Comparison of ENCODE assay signal across 21 cellular contexts in genomic region chr3:95200384-95200783, GRCh38.
DNase-seq lines count a peak whose midpoint lies in the region; ATAC-seq, FAIRE-seq and TF ChIP-seq lines count a peak whose summit lies in the region.
"Had no signal": no experiment of that assay in that cellular context is flagged by ENCODE, and none has a peak within 500 bp of the region (broad histone marks: within the 10 kb centered on the region; RNA-seq: fewer than 3 reads in every experiment).

No MANE protein-coding gene starts in this region.

- H4K20me1 ChIP-seq in HepG2 (ENCODE audit: insufficient read depth, low read length): no peaks in the 10 kb centered on the region
- H4K20me1 ChIP-seq: BLaER1 had no signal

- no peak for TF ChIP-seq CTCF in right lobe of liver (IDR thresholded peaks at IDR 0.05)
- no peak for TF ChIP-seq CTCF in HepG2 (CRISPR knock-in tag; IDR thresholded peaks at IDR 0.05)
- TF ChIP-seq CTCF in CD4-positive, alpha-beta T cell (IDR thresholded peaks at IDR 0.05): no peak

- peak in 3 of 4 donors; percentile 60 to 75 (median 70) for ATAC-seq in right lobe of liver
- ATAC-seq in HepG2: no peak
- ATAC-seq in left lobe of liver: peak; percentile 67
- no peak for ATAC-seq in CD4-positive, alpha-beta T cell (ENCODE audit: poor library complexity)
- ATAC-seq: CD8-positive, alpha-beta T cell; GM12878 had no signal

- no peak overlapping the region for H3K4me3 Mint-ChIP-seq in CD4-positive, alpha-beta T cell
- H3K4me3 Mint-ChIP-seq: CD14-positive monocyte; CD4-positive, CD25-positive, alpha-beta regulatory T cell; CD8-positive, alpha-beta T cell had no signal

- TF ChIP-seq RAD21 in HepG2 (CRISPR knock-in tag; IDR thresholded peaks at IDR 0.05): no peak

- H3K4me1 Mint-ChIP-seq in CD4-positive, alpha-beta T cell (ENCODE audit: low read depth): no peaks in the 10 kb centered on the region
- H3K4me1 Mint-ChIP-seq: CD14-positive monocyte had no signal

- no peaks in the 10 kb centered on the region for H3K36me3 Mint-ChIP-seq in CD4-positive, alpha-beta T cell (ENCODE audit: low read depth)
- H3K36me3 Mint-ChIP-seq: CD14-positive monocyte; CD4-positive, CD25-positive, alpha-beta regulatory T cell; CD8-positive, alpha-beta T cell had no signal

- in situ Hi-C loops in HepG2 (cut with HindIII; ENCODE audit: extremely low pct_ligation_motif_present, low pct_unique_long_range_greater_than_20kb): no loop called here

- H2AFZ ChIP-seq in HepG2 (ENCODE audit: low read length): no peak overlapping the region

- FAIRE-seq in HepG2 (lab: Jason Lieb, UNC): no peak
- FAIRE-seq: D721Med, GM12878, GM12892, GM18507 had no signal

- BruUV-seq in HepG2 (replicated peaks; lab: Mats Ljungman, UMichigan): no TSS peak

- H3K79me2 ChIP-seq in HepG2 (ENCODE audit: insufficient read depth, low read length): no peaks in the 10 kb centered on the region

- no peak for TF ChIP-seq POLR2A in right lobe of liver (IDR thresholded peaks at IDR 0.05)
- TF ChIP-seq POLR2A in HepG2 (IDR thresholded peaks at IDR 0.05; ENCODE audit: insufficient read depth in 1 of 2, low read depth in 2 of 2, low read length in 2 of 2): no peak

- H3K4me2 ChIP-seq in HepG2 (ENCODE audit: low read depth, low read length): no peak overlapping the region
- H3K4me2 ChIP-seq: BLaER1 had no signal

- no peak overlapping the region for H3K27ac Mint-ChIP-seq in CD4-positive, alpha-beta T cell
- H3K27ac Mint-ChIP-seq: CD14-positive monocyte; CD4-positive, CD25-positive, alpha-beta regulatory T cell; CD8-positive, alpha-beta T cell had no signal

- H3K36me3 ChIP-seq in right lobe of liver (no peaks in the 10 kb centered on the region), HepG2 (replicated peaks in 1 of 2; ENCODE audit: control insufficient read depth in 1 of 2, insufficient read depth in 2 of 2, low read length in 2 of 2) (no peaks in the 10 kb centered on the region)
- H3K36me3 ChIP-seq: BE2C, BLaER1 had no signal

- H3K4me3 ChIP-seq in right lobe of liver (no peak overlapping the region), HepG2 (replicated peaks in 1 of 3; ENCODE audit: insufficient read depth in 1 of 3, low read depth in 2 of 3, low read length in 3 of 3) (no peak overlapping the region)
- H3K4me3 ChIP-seq: BLaER1, GM12878 had no signal

- 24% methylated on average over 1 of the region's 1 CpG for WGBS in right lobe of liver (ENCODE audit: insufficient coverage, low coverage, low lambda C conversion rate, missing lambda C conversion rate)
- 0% methylated on average over 1 of the region's 1 CpG for whole genome bisulfite sequencing in HepG2 (ENCODE audit: low lambda C conversion rate)

- H3K9ac ChIP-seq in HepG2 (ENCODE audit: insufficient read depth, low read depth, low read length): no peak overlapping the region
- H3K9ac ChIP-seq: BLaER1 had no signal

- POLR2A ChIA-PET in HepG2 (lab: Yijun Ruan, JAX): no interaction called here
- POLR2A ChIA-PET in CD4-positive, alpha-beta T cell (lab: Charles Lee): no interaction called here

- no peak for DNase-seq in right lobe of liver
- no peak for DNase-seq in HepG2 (ENCODE audit: low spot score)
- DNase-seq in cerebellar cortex (ENCODE audit: low spot score): peak; percentile 67
- DNase-seq in left lobe of liver (ENCODE audit: low spot score): no peak
- no peak for DNase-seq in activated CD8-positive, alpha-beta memory T cell treated with anti-CD3 and anti-CD28 coated beads, Interleukin-2, amount 50 U/mL, for 4 hours
- DNase-seq in CD4-positive, alpha-beta T cell: no peak
- DNase-seq: 8988T; ACHN; BE2C; Caco-2; Calu3; CD4-positive, CD25-positive, alpha-beta regulatory T cell; CD8-positive, alpha-beta T cell; DMS79 treated with DMSO at 0.1 percent for 48 hours; GDM1 had no signal

- no peaks in the 10 kb centered on the region for H3K27me3 Mint-ChIP-seq in CD4-positive, alpha-beta T cell
- H3K27me3 Mint-ChIP-seq: CD4-positive, CD25-positive, alpha-beta regulatory T cell had no signal

- CTCF ChIA-PET in HepG2 (lab: Yijun Ruan, JAX; ENCODE audit: low intra/inter-chr PET ratio, low total read pairs): no interaction called here
- CTCF ChIA-PET in CD4-positive, alpha-beta T cell (lab: Charles Lee): no interaction called here

- no peak overlapping the region for H3K27ac ChIP-seq in right lobe of liver
- H3K27ac ChIP-seq in HepG2 (ENCODE audit: extremely low read length, insufficient read depth, low read length): no peak overlapping the region
- H3K27ac ChIP-seq in CD4-positive, alpha-beta T cell (ENCODE audit: low read depth, low read length): no peak overlapping the region
- H3K27ac ChIP-seq: BLaER1 had no signal

- H3K27me3 ChIP-seq in right lobe of liver (no peaks in the 10 kb centered on the region), HepG2 (ENCODE audit: control insufficient read depth in 1 of 2, insufficient read depth in 2 of 2, low read length in 2 of 2) (no peaks in the 10 kb centered on the region)
- H3K27me3 ChIP-seq in CD4-positive, alpha-beta T cell (ENCODE audit: control insufficient read depth, insufficient read depth, low read length): no peaks in the 10 kb centered on the region
- H3K27me3 ChIP-seq: BE2C, BLaER1 had no signal

- intact Hi-C loops in right lobe of liver (cut with DNase I) (no loop called here), HepG2 (cut with micrococcal nuclease; ENCODE audit: unreplicated experiment) (no loop called here)
- intact Hi-C loops in CD4-positive, alpha-beta T cell (cut with DNase I, micrococcal nuclease): no loop called here

- H3K9me3 ChIP-seq in right lobe of liver (no peaks in the 10 kb centered on the region), HepG2 (ENCODE audit: low read length) (no peaks in the 10 kb centered on the region)
- no peaks in the 10 kb centered on the region for H3K9me3 ChIP-seq in CD4-positive, alpha-beta T cell (ENCODE audit: control insufficient read depth, low read length)
- H3K9me3 ChIP-seq: BE2C, BLaER1, Caco-2 had no signal

- H3K4me1 ChIP-seq in right lobe of liver: no peaks in the 10 kb centered on the region
- H3K4me1 ChIP-seq in HepG2 (ENCODE audit: insufficient read depth, low read length): no peaks in the 10 kb centered on the region
- H3K4me1 ChIP-seq: BLaER1, Caco-2 had no signal

- peaks cover 7% of the 10 kb centered on the region for H3K9me3 Mint-ChIP-seq in CD4-positive, alpha-beta T cell

- no peak for TF ChIP-seq EP300 in HepG2 (IDR thresholded peaks at IDR 0.05; ENCODE audit: low read depth in 2 of 2, low read length in 2 of 2)
- TF ChIP-seq EP300 in HepG2 (CRISPR knock-in tag; IDR thresholded peaks at IDR 0.05; ENCODE audit: borderline replicate concordance): no peak

TF ChIP-seq in HepG2, 621 proteins besides CTCF, POLR2A, EP300 and RAD21:
- TF ChIP-seq TFE3 (CRISPR knock-in tag; IDR thresholded peaks at IDR 0.05) (no peak), TFDP2 (CRISPR knock-in tag; IDR thresholded peaks at IDR 0.05) (no peak), SOX5 (CRISPR knock-in tag; IDR thresholded peaks at IDR 0.05; ENCODE audit: borderline replicate concordance) (no peak)

Comparison
In these comparisons a context has a peak if more than half of its experiments do, and no peak if none do; other contexts are left out.
1. ATAC-seq: peak in right lobe of liver (3 of 4) and left lobe of liver (single experiment); none in HepG2 (single experiment) and CD4-positive, alpha-beta T cell (single experiment).